ENCODE assay signal across 8 cellular contexts in the genomic region with DNA sequence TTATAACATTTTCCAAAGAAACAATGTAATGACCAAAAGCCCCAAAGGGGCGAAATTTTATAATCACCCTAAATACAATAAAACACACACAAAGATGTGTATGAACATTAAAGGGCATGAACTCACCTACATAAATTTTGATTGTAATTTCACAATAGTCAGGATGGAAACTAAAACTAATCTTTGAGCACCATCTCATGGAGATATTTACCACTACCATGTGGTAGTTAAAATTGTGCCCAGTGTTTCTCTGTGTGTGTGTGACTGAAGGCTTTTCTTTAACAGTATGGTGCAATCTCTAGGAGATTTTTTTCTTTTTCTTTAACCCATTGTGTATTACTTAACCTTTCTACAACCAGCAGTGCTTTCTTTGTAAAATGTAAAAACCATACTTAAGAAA. TPM values are rescaled to one million over a fixed set of nuclear protein-coding genes. Genes with fewer than 3 reads are reported as not detected.
DNase-seq lines count a peak whose midpoint lies in the region; FAIRE-seq and TF ChIP-seq lines count a peak whose summit lies in the region.

No MANE protein-coding gene starts in this region.

- no peaks in the 10 kb centered on the region for H3K36me3 Mint-ChIP-seq in activated naive CD4-positive, alpha-beta T cell treated with anti-CD3 and anti-CD28 coated beads for 36 hours (ENCODE audit: low read depth)

- in situ Hi-C loops in Caki2 (cut with HindIII; ENCODE audit: low pct_unique_long_range_greater_than_20kb, low sequenced_read_pairs): loop anchor here (25.0 kb wide), 1 partner anchor 99 kb away; no protein-coding TSS in a partner anchor

- no peak overlapping the region for H3K4me3 ChIP-seq in testis

- no peaks in the 10 kb centered on the region for H3K4me1 ChIP-seq in testis

- no peaks in the 10 kb centered on the region for H3K27me3 ChIP-seq in testis

- DNase-seq in Caki2 (ENCODE audit: low read depth) (peak; percentile 11), LoVo (ENCODE audit: low spot score) (peak; percentile 37), iris pigment epithelial cell (ENCODE audit: low read depth) (peak; percentile 62), mesenteric fat pad (ENCODE audit: low spot score) (no peak), testis (no peak)
- no peak for DNase-seq in activated CD4-positive, alpha-beta T cell treated with anti-CD3 and anti-CD28 coated beads, Interleukin-2, amount 50 U/mL, for 1 hour
- no peak for DNase-seq in activated naive CD4-positive, alpha-beta T cell treated with anti-CD3 and anti-CD28 coated beads for 36 hours

- TF ChIP-seq POLR2A in testis (IDR thresholded peaks at IDR 0.05): no peak

- no peaks in the 10 kb centered on the region for H3K9me3 Mint-ChIP-seq in activated naive CD4-positive, alpha-beta T cell treated with anti-CD3 and anti-CD28 coated beads for 36 hours

- no peak overlapping the region for H3K4me3 Mint-ChIP-seq in activated naive CD4-positive, alpha-beta T cell treated with anti-CD3 and anti-CD28 coated beads for 36 hours

- CTCF ChIA-PET in activated naive CD4-positive, alpha-beta T cell treated with anti-CD3 and anti-CD28 coated beads for 36 hours (lab: Charles Lee): interaction anchor here (0.9 to 1.9 kb wide), 6 partner anchors 12 to 113 kb away, joined by 3 to 14 read pairs (median 3); no protein-coding TSS in a partner anchor

- H3K9me3 ChIP-seq in testis: no peaks in the 10 kb centered on the region

- H3K27me3 Mint-ChIP-seq in activated naive CD4-positive, alpha-beta T cell treated with anti-CD3 and anti-CD28 coated beads for 36 hours (ENCODE audit: low read depth): peaks cover under 1% of the 10 kb centered on the region

- peak in 1 of 3 experiments; percentile 19 for TF ChIP-seq CTCF in testis (IDR thresholded peaks at IDR 0.05)

- H3K4me1 Mint-ChIP-seq in activated naive CD4-positive, alpha-beta T cell treated with anti-CD3 and anti-CD28 coated beads for 36 hours (ENCODE audit: low read depth): no peaks in the 10 kb centered on the region

- intact Hi-C loops in testis (cut with DNase I; ENCODE audit: low total_unique reads): loop anchor here (5.0 kb wide), 1 partner anchor 104 kb away; no protein-coding TSS in a partner anchor
- intact Hi-C loops in activated naive CD4-positive, alpha-beta T cell treated with anti-CD3 and anti-CD28 coated beads for 36 hours (cut with micrococcal nuclease): loop anchor here (1.0 kb wide), 1 partner anchor 103 kb away; no protein-coding TSS in a partner anchor

- no peak overlapping the region for H3K27ac ChIP-seq in testis

- H3K36me3 ChIP-seq in testis (ENCODE audit: low read depth, missing control alignments): no peaks in the 10 kb centered on the region

- FAIRE-seq in TTC549 (lab: Jason Lieb, UNC): peak; percentile 96

- 66 to 71% methylated on average over 1 of the region's 1 CpG for WGBS in testis, 2 donors

- no peak overlapping the region for H3K27ac Mint-ChIP-seq in activated naive CD4-positive, alpha-beta T cell treated with anti-CD3 and anti-CD28 coated beads for 36 hours

RNA-seq across cellular contexts. Expression of a gene that starts 19.7 kb away (rescaled TPM):
- total RNA-seq in Caki2 (2014; rRNA removed; shearing (Covaris generic); ENCODE audit: low replicate concordance): 1.9 and 2.2 TPM in 2 replicates
- not detected for total RNA-seq in mesenteric fat pad
- total RNA-seq in testis: 100 to 1,000 TPM in 1 of 2 donors, 10 to 100 TPM in 1; 85.0 to 128 TPM
- 58.2 TPM for polyA plus RNA-seq in testis (ENCODE audit: insufficient read depth, low read depth, low replicate concordance)
- under 1 TPM in 1 of 2 experiments, not detected in 1; 0.05 TPM for total RNA-seq in activated naive CD4-positive, alpha-beta T cell treated with anti-CD3 and anti-CD28 coated beads for 36 hours

RNA-seq across cellular contexts. Expression of a gene that starts 53.0 kb away (rescaled TPM):
- total RNA-seq in Caki2 (2014; rRNA removed; shearing (Covaris generic); ENCODE audit: low replicate concordance): 37.4 and 45.0 TPM in 2 replicates
- 16.5 TPM for total RNA-seq in mesenteric fat pad
- 10 to 100 TPM; 20.8 to 27.9 TPM for total RNA-seq in testis
- 18.6 TPM for polyA plus RNA-seq in testis (ENCODE audit: insufficient read depth, low read depth, low replicate concordance)
- total RNA-seq in activated naive CD4-positive, alpha-beta T cell treated with anti-CD3 and anti-CD28 coated beads for 36 hours: 10 to 100 TPM; 29.1 to 31.8 TPM

Comparison
In these comparisons a context has a peak if more than half of its experiments do, and no peak if none do; other contexts are left out.
1. DNase-seq: peak in Caki2 (single experiment), LoVo (single experiment) and iris pigment epithelial cell (single experiment); none in activated CD4-positive, alpha-beta T cell treated with anti-CD3 and anti-CD28 coated beads, Interleukin-2, amount 50 U/mL, for 1 hour (single experiment), mesenteric fat pad (single experiment), testis (single experiment) and activated naive CD4-positive, alpha-beta T cell treated with anti-CD3 and anti-CD28 coated beads for 36 hours (single experiment).
2. RNA of a gene that starts 19.7 kb away (total RNA-seq): 85.0 to 128 TPM in testis; 1.9 to 2.2 TPM in Caki2, 0.05 TPM in activated naive CD4-positive, alpha-beta T cell treated with anti-CD3 and anti-CD28 coated beads for 36 hours and not detected in mesenteric fat pad (single experiment); every median in the first group is over 10 times any median in the second.